In genomic region chr4:127781303-127782024, GRCh38 we compare ENCODE assay signal across 8 cellular contexts. TPM values are rescaled to one million over a fixed set of nuclear protein-coding genes. Genes with fewer than 3 reads are reported as not detected.
A peak's percentile ranks its signal among the peaks of the same experiment; 100 is the strongest.
DNase-seq lines count a peak whose midpoint lies in the region; ATAC-seq and TF ChIP-seq lines count a peak whose summit lies in the region.

No MANE protein-coding gene starts in this region.

- no peaks in the 10 kb centered on the region for H3K79me2 ChIP-seq in SU-DHL-6 (ENCODE audit: insufficient read depth, low read length)

- TF ChIP-seq CTCF in SU-DHL-6 (IDR thresholded peaks at IDR 0.05; ENCODE audit: insufficient read depth, low read length, poor library complexity, severe bottlenecking) (no peak), epithelial cell of proximal tubule (conservative IDR thresholded peaks at IDR 0.05; ENCODE audit: low read depth, low read length) (no peak)

- no peaks in the 10 kb centered on the region for H3K4me1 ChIP-seq in mucosa of stomach (ENCODE audit: control insufficient read depth, insufficient read depth, low read length)

- peak overlapping the region; percentile 22 for H3K27ac Mint-ChIP-seq in stimulated activated naive CD8-positive, alpha-beta T cell treated with anti-CD3 and anti-CD28 coated beads, Interleukin-15, Interleukin-2, amounts not matched to agents 100 ng/mL and 50 ng/mL, for 24 hours

- H2AFZ ChIP-seq in SU-DHL-6 (ENCODE audit: low read depth, low read length, severe bottlenecking): peak overlapping the region; percentile 89

- H3K9me3 ChIP-seq in SU-DHL-6 (ENCODE audit: insufficient read depth, low read length) (no peaks in the 10 kb centered on the region), mucosa of stomach (ENCODE audit: control insufficient read depth, low read length) (no peaks in the 10 kb centered on the region)

- no peak for ATAC-seq in stimulated activated naive CD8-positive, alpha-beta T cell treated with anti-CD3 and anti-CD28 coated beads, Interleukin-15, Interleukin-2, amounts not matched to agents 100 U/mL and 50 U/mL, for 24 hours
- ATAC-seq in HG02973 (IDR thresholded peaks at IDR 0.05; ENCODE audit: unreplicated experiment): peak; percentile 38

- H3K27me3 Mint-ChIP-seq in stimulated activated naive CD8-positive, alpha-beta T cell treated with anti-CD3 and anti-CD28 coated beads, Interleukin-15, Interleukin-2, amounts not matched to agents 100 ng/mL and 50 ng/mL, for 24 hours: peaks cover 79% of the 10 kb centered on the region

- no peaks in the 10 kb centered on the region for H3K9me3 Mint-ChIP-seq in stimulated activated naive CD8-positive, alpha-beta T cell treated with anti-CD3 and anti-CD28 coated beads, Interleukin-15, Interleukin-2, amounts not matched to agents 100 ng/mL and 50 ng/mL, for 24 hours

- H3F3A ChIP-seq in SU-DHL-6 (ENCODE audit: insufficient read depth): no peaks in the 10 kb centered on the region

- no peak overlapping the region for H3K27ac ChIP-seq in SU-DHL-6 (ENCODE audit: low read depth, low read length)

- H3K4me3 Mint-ChIP-seq in stimulated activated naive CD8-positive, alpha-beta T cell treated with anti-CD3 and anti-CD28 coated beads, Interleukin-15, Interleukin-2, amounts not matched to agents 100 ng/mL and 50 ng/mL, for 24 hours: peak overlapping the region; percentile 59

- H3K4me2 ChIP-seq in SU-DHL-6 (ENCODE audit: low read depth, low read length, poor library complexity, severe bottlenecking): peak overlapping the region; percentile 64

- no peaks in the 10 kb centered on the region for H4K20me1 ChIP-seq in SU-DHL-6 (ENCODE audit: low read depth, low read length)

- no peak for DNase-seq in stimulated activated naive CD8-positive, alpha-beta T cell treated with anti-CD3 and anti-CD28 coated beads, Interleukin-15, Interleukin-2, amounts not matched to agents 100 U/mL and 50 U/mL, for 24 hours
- DNase-seq in epithelial cell of proximal tubule (ENCODE audit: low read depth): no peak
- no peak for DNase-seq in NCI-H187 (lab: John Stamatoyannopoulos, UW)
- no peak for DNase-seq in NCI-H1092 (lab: John Stamatoyannopoulos, UW)

- H3K9ac ChIP-seq in SU-DHL-6 (ENCODE audit: low read length) (peak overlapping the region; percentile 70), mucosa of stomach (ENCODE audit: low read length) (peak overlapping the region; percentile 80)

- H3K36me3 ChIP-seq in SU-DHL-6 (ENCODE audit: low read length) (no peaks in the 10 kb centered on the region), mucosa of stomach (ENCODE audit: control insufficient read depth, insufficient read depth, low read length) (no peaks in the 10 kb centered on the region)

- no peaks in the 10 kb centered on the region for H3K9me2 ChIP-seq in SU-DHL-6 (replicated peaks; ENCODE audit: insufficient read depth, low read length)

- H3K4me3 ChIP-seq in SU-DHL-6 (ENCODE audit: insufficient read depth, low read length, poor library complexity, severe bottlenecking): peak overlapping the region; percentile 68
- peak overlapping the region; percentile 81 for H3K4me3 ChIP-seq in epithelial cell of proximal tubule (ENCODE audit: low read depth, low read length)
- peak overlapping the region; percentile 37 for H3K4me3 ChIP-seq in mucosa of stomach (ENCODE audit: low read length)

- peaks cover 29% of the 10 kb centered on the region for H3K4me1 Mint-ChIP-seq in stimulated activated naive CD8-positive, alpha-beta T cell treated with anti-CD3 and anti-CD28 coated beads, Interleukin-15, Interleukin-2, amounts not matched to agents 100 ng/mL and 50 ng/mL, for 24 hours (ENCODE audit: low read depth)

- no peaks in the 10 kb centered on the region for H3K36me3 Mint-ChIP-seq in stimulated activated naive CD8-positive, alpha-beta T cell treated with anti-CD3 and anti-CD28 coated beads, Interleukin-15, Interleukin-2, amounts not matched to agents 100 ng/mL and 50 ng/mL, for 24 hours (ENCODE audit: low read depth)

- H3K27me3 ChIP-seq in SU-DHL-6 (ENCODE audit: low read length) (no peaks in the 10 kb centered on the region), mucosa of stomach (ENCODE audit: control insufficient read depth, insufficient read depth, low read length) (peaks cover 3% of the 10 kb centered on the region)

RNA-seq across cellular contexts. Expression of gene HSPA4L, which starts 0.7 kb away (rescaled TPM):
- total RNA-seq in epithelial cell of proximal tubule: 10.6 and 12.6 TPM in 2 replicates

RNA-seq across cellular contexts. Expression of gene SLC25A31, which starts 51.3 kb away (rescaled TPM):
- total RNA-seq in epithelial cell of proximal tubule: not detected in 2 replicates
